ENCODE assay signal across 17 cellular contexts in the genomic region with DNA sequence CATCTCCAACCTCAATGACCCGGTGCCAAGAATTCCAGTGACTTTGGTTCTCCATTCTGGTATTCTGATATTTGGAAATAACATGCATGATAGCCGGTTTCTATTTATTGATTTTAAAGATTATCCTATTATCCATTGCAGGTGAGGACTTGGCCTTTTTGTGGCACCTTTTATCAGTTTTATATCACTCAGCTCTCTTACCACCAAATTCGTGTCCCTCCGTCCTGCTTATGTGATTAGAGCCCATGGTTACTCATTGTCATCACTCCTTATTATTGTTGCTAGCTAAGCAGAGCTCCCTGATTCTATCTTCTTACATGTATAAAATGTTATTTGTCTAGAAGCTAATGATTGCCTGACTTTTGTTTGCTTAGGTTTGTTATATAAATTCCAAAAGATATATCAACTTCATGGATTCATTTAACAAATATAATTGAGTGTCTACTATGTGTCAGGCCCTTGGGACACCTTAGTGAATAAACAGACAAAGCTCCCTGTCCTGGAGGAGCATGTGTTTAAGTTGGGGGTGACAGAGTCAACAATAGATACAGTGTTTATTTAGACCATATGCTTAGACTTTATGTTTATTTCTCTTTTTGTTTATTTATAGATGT.
DNase-seq lines count a peak whose midpoint lies in the region; ATAC-seq and TF ChIP-seq lines count a peak whose summit lies in the region.
"Had no signal": no experiment of that assay in that cellular context is flagged by ENCODE, and none has a peak within 500 bp of the region (broad histone marks: within the 10 kb centered on the region; RNA-seq: fewer than 3 reads in every experiment).

No MANE protein-coding gene starts in this region.

- H3K27ac ChIP-seq in PC-3 (ENCODE audit: low read length) (no peak overlapping the region), esophagus muscularis mucosa (replicated peaks in 1 of 4) (no peak overlapping the region), esophagus squamous epithelium (no peak overlapping the region)

- H3K9me3 ChIP-seq in PC-3 (ENCODE audit: low read length), result no peaks in the 10 kb centered on the region
- H3K9me3 ChIP-seq in esophagus muscularis mucosa, result peaks cover 0 to 2% (median 0%) of the 10 kb centered on the region in 4 donors
- peaks cover 0 to 3% (median 0%) of the 10 kb centered on the region in 3 donors for H3K9me3 ChIP-seq in esophagus squamous epithelium
- H3K9me3 ChIP-seq: BE2C had no signal

- no peak overlapping the region for H3K4me2 ChIP-seq in PC-3 (ENCODE audit: low read length)
- H3K4me2 ChIP-seq: GM23338 had no signal

- H3K4me1 ChIP-seq in PC-3 (ENCODE audit: insufficient read depth, low read length) (0 out of 2 replicates have a peak, but pooled peaks cover 13% of the 10 kb centered on the region), esophagus muscularis mucosa (no peaks in the 10 kb centered on the region), esophagus squamous epithelium (no peaks in the 10 kb centered on the region)

- H4K20me1 ChIP-seq in PC-3 (ENCODE audit: low read length), result no peaks in the 10 kb centered on the region

- CTCF ChIA-PET in PC-3 (lab: Charles Lee), result no interaction called here

- H3K27me3 ChIP-seq in PC-3 (ENCODE audit: low read length) (no peaks in the 10 kb centered on the region), esophagus muscularis mucosa (no peaks in the 10 kb centered on the region), esophagus squamous epithelium (no peaks in the 10 kb centered on the region)
- H3K27me3 ChIP-seq: BE2C had no signal

- H3F3A ChIP-seq in PC-3 (ENCODE audit: low read length, unreplicated experiment), result no peaks in the 10 kb centered on the region

- H3K36me3 ChIP-seq in PC-3 (ENCODE audit: low read depth, low read length) (no peaks in the 10 kb centered on the region), esophagus muscularis mucosa (no peaks in the 10 kb centered on the region), esophagus squamous epithelium (no peaks in the 10 kb centered on the region)
- H3K36me3 ChIP-seq: BE2C had no signal

- TF ChIP-seq POLR2A in esophagus muscularis mucosa (IDR thresholded peaks at IDR 0.05; ENCODE audit: low read depth), result no peak
- TF ChIP-seq POLR2A in esophagus squamous epithelium (IDR thresholded peaks at IDR 0.05), result no peak

- no peak overlapping the region for H3K9ac ChIP-seq in PC-3 (ENCODE audit: low read length)

- TF ChIP-seq EP300 in esophagus muscularis mucosa (IDR thresholded peaks at IDR 0.05), result no peak

- no peak overlapping the region for H3K4me3 ChIP-seq in PC-3 (ENCODE audit: low read length)
- no peak overlapping the region for H3K4me3 ChIP-seq in esophagus muscularis mucosa
- no peak overlapping the region for H3K4me3 ChIP-seq in esophagus squamous epithelium
- H3K4me3 ChIP-seq: GM23338 had no signal

- ATAC-seq in PC-3, result peak; percentile 56
- ATAC-seq in HG02885 (IDR thresholded peaks at IDR 0.05; ENCODE audit: poor library complexity, unreplicated experiment), result no peak
- no peak for ATAC-seq in GM19351 (IDR thresholded peaks at IDR 0.05; ENCODE audit: unreplicated experiment)
- ATAC-seq: GM23338, HepG2 had no signal

- BruUV-seq in PC-3 (replicated peaks; lab: Mats Ljungman, UMichigan), result no TSS peak

- DNase-seq in Caki2 (ENCODE audit: low read depth) (peak; percentile 94), PC-3 (peak; percentile 19), esophagus muscularis mucosa (ENCODE audit: extremely low spot score) (peak; percentile 47), mucosa of gallbladder (ENCODE audit: low spot score) (peak; percentile 7), esophagus squamous epithelium (lab: John Stamatoyannopoulos, UW) (no peak), NCI-H1694 treated with DMSO at 0.1 percent for 48 hours (lab: John Stamatoyannopoulos, UW) (no peak)
- DNase-seq: ACHN; BE2C; CD4-positive, CD25-positive, alpha-beta regulatory T cell; CD8-positive, alpha-beta memory T cell; COR-L47; HCEC 1CT; HFFc6 had no signal

- intact Hi-C loops in PC-3 (cut with micrococcal nuclease) (loop anchor here (10.0 kb wide), 1 partner anchor 146 kb away; the partner anchor contains the start of gene ICE1), esophagus muscularis mucosa (cut with DNase I) (no loop called here), esophagus squamous epithelium (cut with DNase I) (no loop called here)

- H3K9me2 ChIP-seq in PC-3 (replicated peaks; ENCODE audit: low read length), result no peaks in the 10 kb centered on the region

- TF ChIP-seq CTCF in PC-3 (conservative IDR thresholded peaks at IDR 0.05; ENCODE audit: low read depth, low read length), result no peak
- no peak for TF ChIP-seq CTCF in esophagus muscularis mucosa (IDR thresholded peaks at IDR 0.05)
- no peak for TF ChIP-seq CTCF in esophagus squamous epithelium (IDR thresholded peaks at IDR 0.05)

- H2AFZ ChIP-seq in PC-3 (ENCODE audit: low read length), result no peak overlapping the region
- H2AFZ ChIP-seq: GM23338 had no signal

- 89% methylated on average over 4 of the region's 4 CpGs for WGBS in esophagus muscularis mucosa
- WGBS in esophagus squamous epithelium, 2 donors, result 83 to 90% methylated on average over 4 of the region's 4 CpGs

- no peaks in the 10 kb centered on the region for H3K79me2 ChIP-seq in PC-3 (ENCODE audit: low read length)

- in situ Hi-C loops in Caki2 (cut with HindIII; ENCODE audit: low pct_unique_long_range_greater_than_20kb, low sequenced_read_pairs), result no loop called here

- POLR2A ChIA-PET in PC-3 (lab: Charles Lee; ENCODE audit: unreplicated experiment), result no interaction called here

Comparison
In these comparisons a context has a peak if more than half of its experiments do, and no peak if none do; other contexts are left out.
1. DNase-seq: peak in Caki2 (single experiment), PC-3 (single experiment), esophagus muscularis mucosa (single experiment) and mucosa of gallbladder (single experiment); none in esophagus squamous epithelium (single experiment) and NCI-H1694 treated with DMSO at 0.1 percent for 48 hours (single experiment).